9 cellular contexts compared by ENCODE assay signal in the genomic region with DNA sequence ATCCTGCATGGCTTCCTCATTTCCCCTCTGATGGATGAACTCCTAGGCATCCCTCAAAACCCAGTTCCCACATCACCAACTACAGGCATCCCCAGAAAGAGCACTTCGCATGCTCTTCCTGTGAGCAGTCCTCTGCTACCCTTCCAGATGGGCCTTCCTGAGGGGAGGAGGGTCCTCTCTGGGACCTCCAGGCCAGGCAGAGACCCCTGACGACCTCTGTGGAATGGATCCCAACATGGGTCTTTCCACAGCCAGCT. TPM values are rescaled to one million over a fixed set of nuclear protein-coding genes. Genes with fewer than 3 reads are reported as not detected.
DNase-seq lines count a peak whose midpoint lies in the region; ATAC-seq, FAIRE-seq and TF ChIP-seq lines count a peak whose summit lies in the region.
"Had no signal": no experiment of that assay in that cellular context is flagged by ENCODE, and none has a peak within 500 bp of the region (broad histone marks: within the 10 kb centered on the region; RNA-seq: fewer than 3 reads in every experiment).

No MANE protein-coding gene starts in this region.

- H3K4me1 Mint-ChIP-seq in Caco-2 (ENCODE audit: low read depth, unreplicated experiment): no peaks in the 10 kb centered on the region
- H3K4me1 Mint-ChIP-seq in endodermal cell: peaks cover 21% of the 10 kb centered on the region
- H3K4me1 Mint-ChIP-seq in osteocyte (ENCODE audit: unreplicated experiment): peaks cover 38% of the 10 kb centered on the region

- H3K4me3 ChIP-seq in Caco-2 (ENCODE audit: low read depth, low read length): no peak overlapping the region; the same call in 1 of the 2 replicates
- H3K4me3 ChIP-seq in Panc1 (ENCODE audit: low read depth in 2 of 2, low read length in 2 of 2): peak overlapping the region; percentile 64
- peak overlapping the region; percentile 87 for H3K4me3 ChIP-seq in endodermal cell (ENCODE audit: low read length)

- FAIRE-seq in D721Med (lab: Jason Lieb, UNC) (no peak), RCC 7860 (lab: Jason Lieb, UNC) (no peak)

- ATAC-seq in Panc1 (no peak), HG03095 (IDR thresholded peaks at IDR 0.05; ENCODE audit: unreplicated experiment) (no peak)

- H3K4me3 Mint-ChIP-seq in Caco-2 (ENCODE audit: unreplicated experiment) (peak overlapping the region; percentile 77), endodermal cell (peak overlapping the region; percentile 76), osteocyte (ENCODE audit: unreplicated experiment) (peak overlapping the region; percentile 89)

- H3K27ac ChIP-seq in Panc1 (ENCODE audit: low read length) (peak overlapping the region; percentile 81), endodermal cell (ENCODE audit: low read depth, low read length) (no peak overlapping the region)

- POLR2A ChIA-PET in Caco-2 (lab: Charles Lee): no interaction called here
- POLR2A ChIA-PET in Panc1 (lab: Charles Lee): no interaction called here

- TF ChIP-seq CTCF in Caco-2 (IDR thresholded peaks at IDR 0.05; ENCODE audit: insufficient read depth in 1 of 2, low read depth in 1 of 2, low read length in 1 of 2, severe bottlenecking in 1 of 2, unreplicated experiment in 1 of 2): no peak
- no peak for TF ChIP-seq CTCF in Panc1 (IDR thresholded peaks at IDR 0.05)
- TF ChIP-seq CTCF in endodermal cell (conservative IDR thresholded peaks at IDR 0.05): no peak
- TF ChIP-seq CTCF in osteocyte (IDR thresholded peaks at IDR 0.05): no peak
- TF ChIP-seq CTCF in D721Med (IDR thresholded peaks at IDR 0.05; ENCODE audit: insufficient read depth, missing control alignments): no peak

- H3K36me3 Mint-ChIP-seq in Caco-2 (ENCODE audit: insufficient read depth, unreplicated experiment) (peaks cover 5% of the 10 kb centered on the region), endodermal cell (ENCODE audit: low read depth) (peaks cover 10% of the 10 kb centered on the region), osteocyte (ENCODE audit: unreplicated experiment) (peaks cover 2% of the 10 kb centered on the region)

- intact Hi-C loops in Caco-2 (cut with micrococcal nuclease; ENCODE audit: unreplicated experiment) (no loop called here), Panc1 (cut with micrococcal nuclease; ENCODE audit: unreplicated experiment) (no loop called here)

- BruUV-seq in Caco-2 (replicated peaks; lab: Mats Ljungman, UMichigan) (no TSS peak), Panc1 (replicated peaks; lab: Mats Ljungman, UMichigan) (no TSS peak)

- H3K9me3 ChIP-seq in Caco-2 (no peaks in the 10 kb centered on the region), Panc1 (ENCODE audit: control insufficient read depth, insufficient read depth, low read depth, low read length) (no peaks in the 10 kb centered on the region), endodermal cell (ENCODE audit: control insufficient read depth, low read length) (no peaks in the 10 kb centered on the region)

- H3K27ac Mint-ChIP-seq in Caco-2 (ENCODE audit: unreplicated experiment) (no peak overlapping the region), endodermal cell (peak overlapping the region; percentile 74), osteocyte (ENCODE audit: unreplicated experiment) (peak overlapping the region; percentile 85)

- H3K9me3 Mint-ChIP-seq in Caco-2 (ENCODE audit: unreplicated experiment) (no peaks in the 10 kb centered on the region), endodermal cell (no peaks in the 10 kb centered on the region), osteocyte (ENCODE audit: unreplicated experiment) (no peaks in the 10 kb centered on the region)

- CTCF ChIA-PET in Caco-2 (lab: Charles Lee): interaction anchor here (1.5 kb wide), 1 partner anchor 33 kb away, joined by 9 read pairs; no protein-coding TSS in a partner anchor
- CTCF ChIA-PET in Panc1 (lab: Charles Lee): no interaction called here

- in situ Hi-C loops in Panc1 (cut with HindIII; ENCODE audit: low pct_unique_long_range_greater_than_20kb, low sequenced_read_pairs): no loop called here

- DNase-seq in Caco-2: no peak
- no peak for DNase-seq in Panc1 (ENCODE audit: low read depth, low spot score)
- DNase-seq in endodermal cell: no peak
- no peak for DNase-seq in osteocyte (ENCODE audit: extremely low spot score, unreplicated experiment)
- DNase-seq in retina: no peak
- no peak for DNase-seq in D721Med (ENCODE audit: insufficient read length, low spot score)
- DNase-seq in RCC 7860 (ENCODE audit: low spot score): no peak
- DNase-seq: NK-92 treated with Interleukin-12 subunit alpha and Interleukin-12 subunit beta, amount 100 ng/mL, for 24 hours had no signal

- H3K4me1 ChIP-seq in Caco-2 (peaks cover 35% of the 10 kb centered on the region), Panc1 (ENCODE audit: control insufficient read depth, insufficient read depth, low read length) (peaks cover 52% of the 10 kb centered on the region), endodermal cell (ENCODE audit: control insufficient read depth, insufficient read depth, low read length) (peaks cover 17% of the 10 kb centered on the region)

- H3K27me3 ChIP-seq in Caco-2 (replicated peaks; ENCODE audit: control insufficient read depth, insufficient read depth, low read length) (no peaks in the 10 kb centered on the region), Panc1 (ENCODE audit: control insufficient read depth, insufficient read depth, low read length) (no peaks in the 10 kb centered on the region), endodermal cell (ENCODE audit: control insufficient read depth, insufficient read depth, low read length, poor library complexity, severe bottlenecking) (no peaks in the 10 kb centered on the region)

- H3K9ac ChIP-seq in endodermal cell (ENCODE audit: extremely low read depth, low read length, poor library complexity, severe bottlenecking): peak overlapping the region; percentile 12

- H3K27me3 Mint-ChIP-seq in Caco-2 (ENCODE audit: insufficient read depth, unreplicated experiment) (no peaks in the 10 kb centered on the region), endodermal cell (ENCODE audit: insufficient read depth) (peaks cover 15% of the 10 kb centered on the region), osteocyte (ENCODE audit: unreplicated experiment) (no peaks in the 10 kb centered on the region)

- WGBS in endodermal cell (ENCODE audit: insufficient coverage in 1 of 2, insufficient read length in 1 of 2), 2 experiments: 40 to 88% methylated on average over 1 to 2 of the region's 2 CpGs

- H3K36me3 ChIP-seq in Caco-2 (ENCODE audit: control insufficient read depth, insufficient read depth, low read length) (no peaks in the 10 kb centered on the region), Panc1 (ENCODE audit: control insufficient read depth, insufficient read depth, low read length) (peaks cover 2% of the 10 kb centered on the region; the same call in 1 of the 2 replicates), endodermal cell (ENCODE audit: control insufficient read depth, insufficient read depth, low read length) (peaks cover 4% of the 10 kb centered on the region)

RNA-seq across cellular contexts. Expression of a gene that starts 1.9 kb away (rescaled TPM):
- total RNA-seq in Caco-2 (2022) (110 and 111 TPM in 2 replicates), Panc1 (2021; ENCODE audit: unreplicated experiment) (175 TPM), endodermal cell (100 to 1,000 TPM; 133 to 152 TPM), osteocyte (157 and 160 TPM in 2 replicates)
- 296 TPM for polyA plus RNA-seq in Panc1 (2012; ENCODE audit: insufficient read length)
- 103 TPM for polyA plus RNA-seq in endodermal cell (2013, experiment 1 of 2)
- 95.5 TPM for polyA plus RNA-seq in endodermal cell (2013, experiment 2 of 2)

RNA-seq across cellular contexts. Expression of a gene that starts 7.3 kb away (rescaled TPM):
- 9.1 and 9.7 TPM in 2 replicates for total RNA-seq in Caco-2 (2022)
- 16.5 TPM for total RNA-seq in Panc1 (2021; ENCODE audit: unreplicated experiment)
- polyA plus RNA-seq in Panc1 (2012; ENCODE audit: insufficient read length): 17.3 TPM
- total RNA-seq in endodermal cell: 1 to 10 TPM; 7.7 to 8.4 TPM
- 2.4 TPM for polyA plus RNA-seq in endodermal cell (2013, experiment 1 of 2)
- polyA plus RNA-seq in endodermal cell (2013, experiment 2 of 2): 2.6 TPM
- 2.7 and 3.1 TPM in 2 replicates for total RNA-seq in osteocyte

RNA-seq across cellular contexts. Expression of a gene that starts 40.7 kb away (rescaled TPM):
- total RNA-seq in Caco-2 (2022) (99.3 and 105 TPM in 2 replicates), Panc1 (2021; ENCODE audit: unreplicated experiment) (100 TPM), endodermal cell (10 to 100 TPM; 82.5 to 87.3 TPM), osteocyte (50.1 and 52.3 TPM in 2 replicates)
- 184 TPM for polyA plus RNA-seq in Panc1 (2012; ENCODE audit: insufficient read length)
- 89.7 TPM for polyA plus RNA-seq in endodermal cell (2013, experiment 1 of 2)
- polyA plus RNA-seq in endodermal cell (2013, experiment 2 of 2): 92.2 TPM
